In the genomic region with DNA sequence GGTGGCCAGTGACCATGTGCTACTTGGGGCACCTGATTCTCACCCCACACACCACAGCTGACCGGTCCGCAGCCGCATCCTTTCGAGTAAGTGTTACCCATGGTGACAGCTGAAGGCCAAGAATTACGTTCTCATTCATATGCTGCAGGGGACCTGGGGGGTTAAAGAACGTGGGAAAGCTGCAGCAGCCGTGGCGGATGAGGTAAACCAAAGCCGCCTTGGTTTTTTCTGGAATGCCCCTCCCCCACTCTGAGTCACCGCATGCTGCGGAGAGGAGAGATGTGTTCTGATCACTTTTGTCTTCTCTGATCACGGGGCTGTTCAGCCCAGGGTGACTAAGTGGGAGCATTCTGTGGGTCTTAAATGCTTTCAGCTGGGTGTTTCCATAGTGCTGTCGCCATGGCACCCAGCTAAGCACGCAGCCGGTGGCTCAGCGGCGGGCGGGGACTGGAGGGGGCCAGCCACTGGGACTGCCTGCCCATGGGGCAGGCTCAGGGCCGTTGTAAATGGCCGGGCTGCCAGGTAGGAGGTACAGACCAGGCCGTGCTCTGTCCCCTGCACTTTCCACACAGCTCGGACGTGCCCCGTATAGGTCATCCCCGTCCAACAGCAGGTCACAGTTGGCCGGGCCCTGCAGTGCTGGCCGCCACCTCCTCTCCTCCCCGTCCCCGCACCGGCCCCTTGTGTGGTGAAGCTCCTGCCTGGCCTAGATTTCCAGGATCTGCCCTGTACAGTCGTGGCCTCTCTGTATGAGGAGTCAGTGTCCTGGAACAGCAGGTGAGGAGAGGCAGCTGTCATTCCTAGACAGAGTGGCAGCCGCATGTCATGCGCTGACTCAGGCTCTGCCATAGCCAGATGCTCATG, we compare ENCODE assay signal across 8 cellular contexts.
DNase-seq lines count a peak whose midpoint lies in the region; ATAC-seq, FAIRE-seq and TF ChIP-seq lines count a peak whose summit lies in the region.

No MANE protein-coding gene starts in this region.

- no peak overlapping the region for H3K9ac ChIP-seq in kidney (ENCODE audit: low read length in 2 of 2)

- no peak for TF ChIP-seq POLR2A in breast epithelium (IDR thresholded peaks at IDR 0.05)

- FAIRE-seq in G401.6 (lab: Jason Lieb, UNC) (peak; percentile 90), kidney (lab: Jason Lieb, UNC) (no peak)

- H3K27ac ChIP-seq in breast epithelium (peak overlapping the region; percentile 81 to 94), kidney (ENCODE audit: low read depth in 2 of 2, low read length in 2 of 2) (peak overlapping the region; percentile 53 to 61)

- POLR2A ChIA-PET in activated B cell treated with CpG ODN at 0.5 μM for 24 hours (lab: Charles Lee): no interaction called here

- H3K27me3 ChIP-seq in breast epithelium: no peaks in the 10 kb centered on the region

- ATAC-seq in activated B cell treated with CpG ODN at 0.5 μM for 24 hours (ENCODE audit: low read depth) (peak; percentile 33), GM19351 (IDR thresholded peaks at IDR 0.05; ENCODE audit: unreplicated experiment) (no peak)

- intact Hi-C loops in activated B cell treated with CpG ODN at 0.5 μM for 24 hours (cut with micrococcal nuclease): no loop called here
- intact Hi-C loops in breast epithelium (cut with DNase I; ENCODE audit: low total_unique reads): no loop called here
- intact Hi-C loops in kidney (cut with DNase I): no loop called here

- peaks cover 2% of the 10 kb centered on the region for H3K4me1 Mint-ChIP-seq in activated B cell treated with CpG ODN at 0.5 μM for 24 hours

- CTCF ChIA-PET in activated B cell treated with CpG ODN at 0.5 μM for 24 hours (lab: Charles Lee): no interaction called here

- DNase-seq in NCI-H2081 treated with DMSO at 0.1 percent for 48 hours (lab: John Stamatoyannopoulos, UW) (peak; percentile 5), activated B cell treated with CpG ODN at 0.5 μM for 24 hours (no peak), breast epithelium (ENCODE audit: low spot score in 2 of 2) (peak; percentile 78 to 82), kidney (peak; percentile 93), cortex of kidney (lab: John Stamatoyannopoulos, UW) (no peak)
- DNase-seq in stimulated activated CD4-positive, alpha-beta T cell treated with anti-CD3 and anti-CD28 coated beads, Interleukin-12 subunit alpha, Interleukin-12 subunit beta, amount 100 ng/mL, for 48 hours (ENCODE audit: low read depth in 2 of 3, low spot score in 1 of 3): peak; percentile 76 to 100 (median 83)

- H3K36me3 ChIP-seq in breast epithelium: no peaks in the 10 kb centered on the region
- peaks cover 0 to under 1% of the 10 kb centered on the region in 2 donors for H3K36me3 ChIP-seq in kidney (ENCODE audit: control insufficient read depth in 1 of 2, insufficient read depth in 2 of 2, low read length in 2 of 2)

- H3K4me3 ChIP-seq in breast epithelium (peak overlapping the region in 1 of 3 donors; percentile 41), kidney (ENCODE audit: low read length in 2 of 2) (no peak overlapping the region)

- H3K4me1 ChIP-seq in breast epithelium (peaks cover 12 to 25% of the 10 kb centered on the region in 2 donors), kidney (ENCODE audit: control insufficient read depth in 1 of 2, insufficient read depth in 1 of 2, low read depth in 1 of 2, low read length in 2 of 2) (peaks cover 3 to 15% of the 10 kb centered on the region in 2 donors)

- H3K36me3 Mint-ChIP-seq in activated B cell treated with CpG ODN at 0.5 μM for 24 hours (ENCODE audit: low read depth): no peaks in the 10 kb centered on the region

- H3K27me3 Mint-ChIP-seq in activated B cell treated with CpG ODN at 0.5 μM for 24 hours: peaks cover 12% of the 10 kb centered on the region

- no peak overlapping the region for H3K4me3 Mint-ChIP-seq in activated B cell treated with CpG ODN at 0.5 μM for 24 hours

- H3K9me3 ChIP-seq in breast epithelium: no peaks in the 10 kb centered on the region
- H3K9me3 ChIP-seq in kidney (ENCODE audit: control insufficient read depth in 1 of 2, low read length in 2 of 2): no peaks in the 10 kb centered on the region

- TF ChIP-seq CTCF in activated B cell treated with CpG ODN at 0.5 μM for 24 hours (IDR thresholded peaks at IDR 0.05) (no peak), breast epithelium (IDR thresholded peaks at IDR 0.05) (no peak), kidney (IDR thresholded peaks at IDR 0.05; ENCODE audit: borderline replicate concordance, extremely low read depth, insufficient read depth) (no peak)

- H3K27ac Mint-ChIP-seq in activated B cell treated with CpG ODN at 0.5 μM for 24 hours: no peak overlapping the region

- no peaks in the 10 kb centered on the region for H3K9me3 Mint-ChIP-seq in activated B cell treated with CpG ODN at 0.5 μM for 24 hours

Comparison
In these comparisons a context has a peak if more than half of its experiments do, and no peak if none do; other contexts are left out.
1. DNase-seq: peak in NCI-H2081 treated with DMSO at 0.1 percent for 48 hours (single experiment), breast epithelium (2 of 2), kidney (single experiment) and stimulated activated CD4-positive, alpha-beta T cell treated with anti-CD3 and anti-CD28 coated beads, Interleukin-12 subunit alpha, Interleukin-12 subunit beta, amount 100 ng/mL, for 48 hours (3 of 3); none in activated B cell treated with CpG ODN at 0.5 μM for 24 hours (single experiment) and cortex of kidney (single experiment).